In the genomic region with DNA sequence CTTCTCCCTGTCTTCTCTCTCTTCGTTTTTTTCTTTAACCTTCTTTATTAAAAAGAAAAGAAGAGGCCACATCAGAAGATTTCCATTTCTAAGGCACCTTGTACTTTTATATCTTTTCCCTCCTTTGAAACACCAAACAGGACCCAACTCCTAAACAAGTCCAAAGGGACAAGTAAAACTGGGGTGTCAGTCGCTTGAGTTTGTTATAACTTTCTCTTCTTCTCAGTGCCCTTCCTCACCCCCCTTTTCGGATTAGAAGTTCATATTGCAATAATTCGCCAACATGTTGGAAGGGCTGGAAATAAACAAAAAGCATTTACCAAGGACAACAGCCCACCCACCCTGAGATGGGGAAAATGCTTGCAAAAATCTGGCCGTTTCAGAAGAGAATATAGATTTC, we compare ENCODE assay signal across 2 cellular contexts.
TF ChIP-seq lines count a peak whose summit lies in the region.

No MANE protein-coding gene starts in this region.

TF ChIP-seq in H1, 55 proteins besides CTCF, POLR2A, EP300 and RAD21 (continued from another document):
- no peak for TF ChIP-seq RXRA (IDR thresholded peaks at IDR 0.05; ENCODE audit: insufficient read depth, low read depth, low read length)
- TF ChIP-seq, protein P1, sequence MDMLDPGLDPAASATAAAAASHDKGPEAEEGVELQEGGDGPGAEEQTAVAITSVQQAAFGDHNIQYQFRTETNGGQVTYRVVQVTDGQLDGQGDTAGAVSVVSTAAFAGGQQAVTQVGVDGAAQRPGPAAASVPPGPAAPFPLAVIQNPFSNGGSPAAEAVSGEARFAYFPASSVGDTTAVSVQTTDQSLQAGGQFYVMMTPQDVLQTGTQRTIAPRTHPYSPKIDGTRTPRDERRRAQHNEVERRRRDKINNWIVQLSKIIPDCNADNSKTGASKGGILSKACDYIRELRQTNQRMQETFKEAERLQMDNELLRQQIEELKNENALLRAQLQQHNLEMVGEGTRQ (IDR thresholded peaks at IDR 0.05; ENCODE audit: low read length), result no peak
- TF ChIP-seq, protein P2, sequence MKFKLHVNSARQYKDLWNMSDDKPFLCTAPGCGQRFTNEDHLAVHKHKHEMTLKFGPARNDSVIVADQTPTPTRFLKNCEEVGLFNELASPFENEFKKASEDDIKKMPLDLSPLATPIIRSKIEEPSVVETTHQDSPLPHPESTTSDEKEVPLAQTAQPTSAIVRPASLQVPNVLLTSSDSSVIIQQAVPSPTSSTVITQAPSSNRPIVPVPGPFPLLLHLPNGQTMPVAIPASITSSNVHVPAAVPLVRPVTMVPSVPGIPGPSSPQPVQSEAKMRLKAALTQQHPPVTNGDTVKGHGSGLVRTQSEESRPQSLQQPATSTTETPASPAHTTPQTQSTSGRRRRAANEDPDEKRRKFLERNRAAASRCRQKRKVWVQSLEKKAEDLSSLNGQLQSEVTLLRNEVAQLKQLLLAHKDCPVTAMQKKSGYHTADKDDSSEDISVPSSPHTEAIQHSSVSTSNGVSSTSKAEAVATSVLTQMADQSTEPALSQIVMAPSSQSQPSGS (IDR thresholded peaks at IDR 0.05; ENCODE audit: low read length), result no peak
- TF ChIP-seq RFX5 (IDR thresholded peaks at IDR 0.05; ENCODE audit: borderline replicate concordance, low read depth, low read length), result no peak
- no peak for TF ChIP-seq SIRT6 (IDR thresholded peaks at IDR 0.05; ENCODE audit: low read length)
- no peak for TF ChIP-seq TAF7 (optimal IDR thresholded peaks at IDR 0.05; ENCODE audit: borderline replicate concordance, low read depth, low read length)
- no peak for TF ChIP-seq CTBP2 (IDR thresholded peaks at IDR 0.05; ENCODE audit: borderline replicate concordance, insufficient read depth, insufficient read length, low read length)
- TF ChIP-seq JUN (IDR thresholded peaks at IDR 0.05; ENCODE audit: low read depth, low read length), result no peak
- TF ChIP-seq GABPA (IDR thresholded peaks at IDR 0.05; ENCODE audit: borderline replicate concordance, insufficient read depth, low read length), result no peak
- no peak for TF ChIP-seq BRCA1 (IDR thresholded peaks at IDR 0.05; ENCODE audit: low read depth, low read length)
- no peak for TF ChIP-seq HDAC2 (IDR thresholded peaks at IDR 0.05; ENCODE audit: borderline replicate concordance in 1 of 2, low read depth in 2 of 2, low read length in 2 of 2)
- no peak for TF ChIP-seq TBP (IDR thresholded peaks at IDR 0.05; ENCODE audit: low read depth, low read length)
- no peak for TF ChIP-seq ZNF274 (IDR thresholded peaks at IDR 0.05; ENCODE audit: borderline replicate concordance, extremely low read depth, low read length)
- no peak for TF ChIP-seq EGR1 (IDR thresholded peaks at IDR 0.05; ENCODE audit: borderline replicate concordance, low read depth, low read length)
- no peak for TF ChIP-seq POLR2AphosphoS5 (IDR thresholded peaks at IDR 0.05; ENCODE audit: low read depth, low read length)
- TF ChIP-seq SP4 (IDR thresholded peaks at IDR 0.05; ENCODE audit: low read length), result no peak

TF ChIP-seq in neural cell, 6 proteins besides CTCF, POLR2A, EP300 and RAD21 (continued from another document):
- TF ChIP-seq, protein P3, sequence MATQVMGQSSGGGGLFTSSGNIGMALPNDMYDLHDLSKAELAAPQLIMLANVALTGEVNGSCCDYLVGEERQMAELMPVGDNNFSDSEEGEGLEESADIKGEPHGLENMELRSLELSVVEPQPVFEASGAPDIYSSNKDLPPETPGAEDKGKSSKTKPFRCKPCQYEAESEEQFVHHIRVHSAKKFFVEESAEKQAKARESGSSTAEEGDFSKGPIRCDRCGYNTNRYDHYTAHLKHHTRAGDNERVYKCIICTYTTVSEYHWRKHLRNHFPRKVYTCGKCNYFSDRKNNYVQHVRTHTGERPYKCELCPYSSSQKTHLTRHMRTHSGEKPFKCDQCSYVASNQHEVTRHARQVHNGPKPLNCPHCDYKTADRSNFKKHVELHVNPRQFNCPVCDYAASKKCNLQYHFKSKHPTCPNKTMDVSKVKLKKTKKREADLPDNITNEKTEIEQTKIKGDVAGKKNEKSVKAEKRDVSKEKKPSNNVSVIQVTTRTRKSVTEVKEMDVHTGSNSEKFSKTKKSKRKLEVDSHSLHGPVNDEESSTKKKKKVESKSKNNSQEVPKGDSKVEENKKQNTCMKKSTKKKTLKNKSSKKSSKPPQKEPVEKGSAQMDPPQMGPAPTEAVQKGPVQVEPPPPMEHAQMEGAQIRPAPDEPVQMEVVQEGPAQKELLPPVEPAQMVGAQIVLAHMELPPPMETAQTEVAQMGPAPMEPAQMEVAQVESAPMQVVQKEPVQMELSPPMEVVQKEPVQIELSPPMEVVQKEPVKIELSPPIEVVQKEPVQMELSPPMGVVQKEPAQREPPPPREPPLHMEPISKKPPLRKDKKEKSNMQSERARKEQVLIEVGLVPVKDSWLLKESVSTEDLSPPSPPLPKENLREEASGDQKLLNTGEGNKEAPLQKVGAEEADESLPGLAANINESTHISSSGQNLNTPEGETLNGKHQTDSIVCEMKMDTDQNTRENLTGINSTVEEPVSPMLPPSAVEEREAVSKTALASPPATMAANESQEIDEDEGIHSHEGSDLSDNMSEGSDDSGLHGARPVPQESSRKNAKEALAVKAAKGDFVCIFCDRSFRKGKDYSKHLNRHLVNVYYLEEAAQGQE (IDR thresholded peaks at IDR 0.05; ENCODE audit: borderline replicate concordance), result no peak
- TF ChIP-seq POLR2AphosphoS5 (IDR thresholded peaks at IDR 0.05) (no peak), SMC3 (conservative IDR thresholded peaks at IDR 0.05; ENCODE audit: poor library complexity) (no peak), EZH2 (IDR thresholded peaks at IDR 0.05; ENCODE audit: borderline replicate concordance, insufficient read depth, low read length, poor library complexity, severe bottlenecking) (no peak)
TF ChIP-seq in neural cell: peak in this region for 0.
